ENCODE assay signal across 26 cellular contexts in the genomic region with DNA sequence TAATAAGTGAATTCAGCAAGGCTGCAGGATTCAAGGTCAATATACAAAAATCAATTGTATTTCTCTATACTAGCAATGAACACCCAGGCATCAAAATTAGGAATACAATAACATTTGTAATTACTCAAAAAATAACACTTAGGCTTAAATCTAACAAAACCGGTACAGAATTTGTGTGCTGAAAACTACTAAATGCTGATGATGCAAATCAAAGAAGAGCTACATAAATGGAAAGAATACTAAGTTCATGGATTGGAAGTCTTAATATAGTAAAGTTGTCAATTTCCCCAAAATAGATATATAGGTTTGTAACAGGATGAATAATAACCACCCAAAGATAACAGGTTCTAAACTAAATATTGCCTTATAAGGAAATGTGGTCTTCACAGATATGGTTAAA.
"Had no signal": no experiment of that assay in that cellular context is flagged by ENCODE, and none has a peak within 500 bp of the region (broad histone marks: within the 10 kb centered on the region; RNA-seq: fewer than 3 reads in every experiment).

No MANE protein-coding gene starts in this region.

- H3K27ac ChIP-seq: stomach, suprapubic skin, testis, thoracic aorta, thyroid gland, tibial artery, tibial nerve, transverse colon, upper lobe of left lung, upper lobe of right lung, uterus, vagina had no signal

- H3K27me3 ChIP-seq: stomach, testis, thyroid gland, tibial artery, tibial nerve, transverse colon, upper lobe of left lung, upper lobe of right lung, uterus, vagina had no signal

- H3K4me3 ChIP-seq: stomach, suprapubic skin, testis, thoracic aorta, thyroid gland, tibial artery, tibial nerve, transverse colon, upper lobe of left lung, upper lobe of right lung, uterus, vagina had no signal

- H3K9me3 ChIP-seq: stomach, suprapubic skin, testis, thoracic aorta, thyroid gland, tibial artery, tibial nerve, transverse colon, upper lobe of left lung, upper lobe of right lung, uterus, vagina had no signal

- H3K4me1 ChIP-seq: stomach, suprapubic skin, testis, thyroid gland, tibial artery, tibial nerve, transverse colon, upper lobe of left lung, upper lobe of right lung, uterus, vagina had no signal

- FAIRE-seq: urothelium cell line had no signal

- ATAC-seq: stimulated activated effector memory CD8-positive, alpha-beta T cell treated with anti-CD3 and anti-CD28 coated beads, Interleukin-12 subunit alpha, Interleukin-12 subunit beta, amount 100 ng/mL, for 72 hours; stimulated activated memory B cell treated with anti-CD40 and anti-IgM and Interleukin-4, amounts not matched to agents 10 μg/mL and 1 μg/mL and 100 μg/mL, for 72 hours; stimulated activated naive B cell treated with anti-CD40 and anti-IgM and Interleukin-4, amounts not matched to agents 10 μg/mL and 1 μg/mL and 100 μg/mL, for 72 hours; stimulated activated naive CD8-positive, alpha-beta T cell treated with anti-CD3 and anti-CD28 coated beads, Interleukin-15, amount 100 ng/mL, for 72 hours; stimulated activated naive CD8-positive, alpha-beta T cell treated with anti-CD3 and anti-CD28 coated beads, Interleukin-15, Interleukin-2, amounts not matched to agents 100 U/mL and 50 U/mL, for 24 hours; upper lobe of right lung had no signal

- DNase-seq: stimulated activated CD4-positive, alpha-beta T cell treated with anti-CD3 and anti-CD28 coated beads, Interleukin-2, amount 100 ng/mL, for 48 hours; stimulated activated CD4-positive, alpha-beta T cell treated with anti-CD3 and anti-CD28 coated beads, Interleukin-4, amount 100 ng/mL, for 1 hour; stimulated activated CD4-positive, alpha-beta T cell treated with anti-CD3 and anti-CD28 coated beads, Interleukin-4, amount 100 ng/mL, for 4 hours; stimulated activated CD8-positive, alpha-beta memory T cell treated with anti-CD3 and anti-CD28 coated beads, Interleukin-4, amount 100 ng/mL, for 48 hours; stimulated activated naive B cell treated with anti-CD40 and anti-IgM and Interleukin-4, amounts not matched to agents 10 μg/mL and 1 μg/mL and 100 μg/mL, for 72 hours; stimulated activated naive CD4-positive, alpha-beta T cell; stimulated activated naive CD4-positive, alpha-beta T cell treated with Interleukin-2 at 50 U/mL for 16 hours; stimulated activated naive CD8-positive, alpha-beta T cell treated with anti-CD3 and anti-CD28 coated beads, Interleukin-15, amount 100 ng/mL, for 72 hours; stimulated activated naive CD8-positive, alpha-beta T cell treated with anti-CD3 and anti-CD28 coated beads, Interleukin-15, Interleukin-2, amounts not matched to agents 100 U/mL and 50 U/mL, for 24 hours; stomach; substantia nigra; testis; thyroid gland; tibial artery; transverse colon; trophoblast cell; upper lobe of left lung; upper lobe of right lung; uterus had no signal

- H3K36me3 ChIP-seq: stomach, suprapubic skin, thoracic aorta, thyroid gland, tibial artery, tibial nerve, transverse colon, upper lobe of left lung, upper lobe of right lung, uterus, vagina had no signal
